Comparison of ENCODE assay signal across 9 cellular contexts in the genomic region with DNA sequence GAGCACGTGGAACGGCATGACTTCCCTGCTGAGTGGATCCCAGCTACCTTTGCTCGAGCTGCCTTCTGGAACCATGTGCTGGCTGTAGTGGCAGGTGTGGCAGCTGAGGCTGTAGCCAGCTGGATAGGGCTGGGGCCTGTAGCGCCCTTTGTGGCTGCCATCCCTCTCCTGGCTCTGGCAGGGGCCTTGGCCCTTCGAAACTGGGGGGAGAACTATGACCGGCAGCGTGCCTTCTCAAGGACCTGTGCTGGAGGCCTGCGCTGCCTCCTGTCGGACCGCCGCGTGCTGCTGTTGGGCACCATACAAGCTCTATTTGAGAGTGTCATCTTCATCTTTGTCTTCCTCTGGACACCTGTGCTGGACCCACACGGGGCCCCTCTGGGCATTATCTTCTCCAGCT. TPM values are rescaled to one million over a fixed set of nuclear protein-coding genes. Genes with fewer than 3 reads are reported as not detected.
DNase-seq lines count a peak whose midpoint lies in the region; ATAC-seq and TF ChIP-seq lines count a peak whose summit lies in the region.
"Had no signal": no experiment of that assay in that cellular context is flagged by ENCODE, and none has a peak within 500 bp of the region (broad histone marks: within the 10 kb centered on the region; RNA-seq: fewer than 3 reads in every experiment).

No MANE protein-coding gene starts in this region.

- DNase-seq in activated naive CD4-positive, alpha-beta T cell treated with anti-CD3 and anti-CD28 coated beads for 36 hours: no peak
- DNase-seq in activated naive CD4-positive, alpha-beta T cell treated with Interleukin-2 at 50 U/mL for 16 hours: no peak
- DNase-seq in activated CD8-positive, alpha-beta T cell treated with anti-CD3 and anti-CD28 coated beads, Interleukin-2, amount 10 ng/mL, durations not matched to agents 7 days and 5 days: no peak
- DNase-seq in lower leg skin (ENCODE audit: low spot score in 2 of 2) (no peak), thoracic aorta (ENCODE audit: low spot score) (no peak), NCI-H1105 treated with DMSO at 0.1 percent for 48 hours (lab: John Stamatoyannopoulos, UW) (no peak), HUDEP-2 (lab: John Stamatoyannopoulos, UW; ENCODE audit: unreplicated experiment in 76 of 76) (no peak)
- no peak for DNase-seq in activated CD8-positive, alpha-beta memory T cell treated with anti-CD3 and anti-CD28 coated beads for 24 hours
- DNase-seq: NCI-H226 had no signal

- no peak for TF ChIP-seq POLR2A in lower leg skin (IDR thresholded peaks at IDR 0.05)

- peaks cover 11% of the 10 kb centered on the region for H3K36me3 ChIP-seq in thoracic aorta

- ATAC-seq in activated CD8-positive, alpha-beta T cell treated with anti-CD3 and anti-CD28 coated beads, Interleukin-2, amount 10 ng/mL, durations not matched to agents 7 days and 5 days: no peak
- no peak for ATAC-seq in thoracic aorta (ENCODE audit: insufficient number of reproducible peaks, low FRiP score, low read depth)

- intact Hi-C loops in activated naive CD4-positive, alpha-beta T cell treated with anti-CD3 and anti-CD28 coated beads for 36 hours (cut with micrococcal nuclease): no loop called here
- intact Hi-C loops in lower leg skin (cut with DNase I; ENCODE audit: low total_unique reads): no loop called here

- POLR2A ChIA-PET in activated CD8-positive, alpha-beta T cell treated with anti-CD3 and anti-CD28 coated beads, Interleukin-2, amount 10 ng/mL, durations not matched to agents 7 days and 5 days (lab: Charles Lee): interaction anchor here (0.7 to 2.9 kb wide), 4 partner anchors 14 to 42 kb away, joined by 3 to 18 read pairs (median 4); a partner anchor contains a TSS

- peaks cover 40% of the 10 kb centered on the region for H3K4me1 Mint-ChIP-seq in activated naive CD4-positive, alpha-beta T cell treated with anti-CD3 and anti-CD28 coated beads for 36 hours (ENCODE audit: low read depth)
- peaks cover 55% of the 10 kb centered on the region for H3K4me1 Mint-ChIP-seq in activated CD8-positive, alpha-beta T cell treated with anti-CD3 and anti-CD28 coated beads, Interleukin-2, amount 10 ng/mL, durations not matched to agents 7 days and 5 days (ENCODE audit: low read depth)

- peak overlapping the region; percentile 97 for H3K4me3 Mint-ChIP-seq in activated naive CD4-positive, alpha-beta T cell treated with anti-CD3 and anti-CD28 coated beads for 36 hours
- peak overlapping the region; percentile 99 for H3K4me3 Mint-ChIP-seq in activated CD8-positive, alpha-beta T cell treated with anti-CD3 and anti-CD28 coated beads, Interleukin-2, amount 10 ng/mL, durations not matched to agents 7 days and 5 days

- 80 to 92% methylated on average over 9 to 13 of the region's 13 CpGs for WGBS in lower leg skin, 2 donors

- TF ChIP-seq CTCF in lower leg skin (IDR thresholded peaks at IDR 0.05) (no peak), thoracic aorta (IDR thresholded peaks at IDR 0.05) (no peak)

- H3K9me3 Mint-ChIP-seq in activated naive CD4-positive, alpha-beta T cell treated with anti-CD3 and anti-CD28 coated beads for 36 hours: no peaks in the 10 kb centered on the region
- H3K9me3 Mint-ChIP-seq in activated CD8-positive, alpha-beta T cell treated with anti-CD3 and anti-CD28 coated beads, Interleukin-2, amount 10 ng/mL, durations not matched to agents 7 days and 5 days (ENCODE audit: insufficient read depth): no peaks in the 10 kb centered on the region

- CTCF ChIA-PET in activated naive CD4-positive, alpha-beta T cell treated with anti-CD3 and anti-CD28 coated beads for 36 hours (lab: Charles Lee): interaction anchor here (0.6 to 11.3 kb wide), 5 partner anchors 11 to 58 kb away, joined by 3 to 178 read pairs (median 7); a partner anchor contains a TSS
- CTCF ChIA-PET in activated CD8-positive, alpha-beta T cell treated with anti-CD3 and anti-CD28 coated beads, Interleukin-2, amount 10 ng/mL, durations not matched to agents 7 days and 5 days (lab: Charles Lee): interaction anchor here (1.3 to 8.7 kb wide), 6 partner anchors 14 to 94 kb away, joined by 3 to 188 read pairs (median 8); a partner anchor contains a TSS

- no peaks in the 10 kb centered on the region for H3K27me3 ChIP-seq in thoracic aorta (replicated peaks; ENCODE audit: insufficient read depth)

- no peaks in the 10 kb centered on the region for H3K9me3 ChIP-seq in thoracic aorta

- H3K4me1 ChIP-seq in thoracic aorta (ENCODE audit: control insufficient read depth in 1 of 2, low read depth in 2 of 2): peaks cover 11 to 22% of the 10 kb centered on the region in 2 donors

- no peaks in the 10 kb centered on the region for H3K27me3 Mint-ChIP-seq in activated naive CD4-positive, alpha-beta T cell treated with anti-CD3 and anti-CD28 coated beads for 36 hours (ENCODE audit: low read depth)
- no peaks in the 10 kb centered on the region for H3K27me3 Mint-ChIP-seq in activated CD8-positive, alpha-beta T cell treated with anti-CD3 and anti-CD28 coated beads, Interleukin-2, amount 10 ng/mL, durations not matched to agents 7 days and 5 days (ENCODE audit: low read depth)

- H3K4me3 ChIP-seq in lower leg skin (ENCODE audit: low read depth, poor library complexity, severe bottlenecking) (peak overlapping the region; percentile 58), thoracic aorta (peak overlapping the region; percentile 96)

- H3K27ac Mint-ChIP-seq in activated naive CD4-positive, alpha-beta T cell treated with anti-CD3 and anti-CD28 coated beads for 36 hours: peak overlapping the region; percentile 87
- peak overlapping the region; percentile 94 for H3K27ac Mint-ChIP-seq in activated CD8-positive, alpha-beta T cell treated with anti-CD3 and anti-CD28 coated beads, Interleukin-2, amount 10 ng/mL, durations not matched to agents 7 days and 5 days

- H3K36me3 Mint-ChIP-seq in activated naive CD4-positive, alpha-beta T cell treated with anti-CD3 and anti-CD28 coated beads for 36 hours (ENCODE audit: low read depth): peaks cover 2% of the 10 kb centered on the region
- H3K36me3 Mint-ChIP-seq in activated CD8-positive, alpha-beta T cell treated with anti-CD3 and anti-CD28 coated beads, Interleukin-2, amount 10 ng/mL, durations not matched to agents 7 days and 5 days (ENCODE audit: low read depth): peaks cover 28% of the 10 kb centered on the region

- peak overlapping the region in 1 of 2 donors; percentile 83 for H3K27ac ChIP-seq in thoracic aorta

RNA-seq across cellular contexts. Expression of a gene that starts 14.8 kb away (rescaled TPM):
- 10 to 100 TPM; 53.3 to 54.2 TPM for total RNA-seq in activated naive CD4-positive, alpha-beta T cell treated with anti-CD3 and anti-CD28 coated beads for 36 hours
- 100 to 1,000 TPM; 126 TPM for total RNA-seq in activated CD8-positive, alpha-beta T cell treated with anti-CD3 and anti-CD28 coated beads, Interleukin-2, amount 10 ng/mL, durations not matched to agents 7 days and 5 days
- total RNA-seq in lower leg skin (10 to 100 TPM in 1 of 4 donors, 1 to 10 TPM in 3; 4.7 to 13.6 (median 5.8) TPM), thoracic aorta (under 1 TPM; 0.78 to 0.95 TPM)

RNA-seq across cellular contexts. Expression of a gene that starts 21.3 kb away (rescaled TPM):
- total RNA-seq in activated naive CD4-positive, alpha-beta T cell treated with anti-CD3 and anti-CD28 coated beads for 36 hours: 1 to 10 TPM; 4.0 to 4.6 TPM
- 10 to 100 TPM; 44.1 to 45.9 TPM for total RNA-seq in activated CD8-positive, alpha-beta T cell treated with anti-CD3 and anti-CD28 coated beads, Interleukin-2, amount 10 ng/mL, durations not matched to agents 7 days and 5 days
- total RNA-seq in lower leg skin (100 to 1,000 TPM; 160 to 207 (median 199) TPM), thoracic aorta (10 to 100 TPM; 25.7 to 37.5 TPM)

RNA-seq across cellular contexts. Expression of a gene that starts 42.0 kb away (rescaled TPM):
- 100 to 1,000 TPM; 376 to 383 TPM for total RNA-seq in activated naive CD4-positive, alpha-beta T cell treated with anti-CD3 and anti-CD28 coated beads for 36 hours
- 100 to 1,000 TPM; 292 to 307 TPM for total RNA-seq in activated CD8-positive, alpha-beta T cell treated with anti-CD3 and anti-CD28 coated beads, Interleukin-2, amount 10 ng/mL, durations not matched to agents 7 days and 5 days
- total RNA-seq in lower leg skin: 100 to 1,000 TPM; 522 to 562 (median 543) TPM
- 100 to 1,000 TPM; 305 to 445 TPM for total RNA-seq in thoracic aorta

RNA-seq across cellular contexts. Expression of a gene that starts 46.2 kb away (rescaled TPM):
- 10 to 100 TPM; 59.6 to 68.4 TPM for total RNA-seq in activated naive CD4-positive, alpha-beta T cell treated with anti-CD3 and anti-CD28 coated beads for 36 hours
- total RNA-seq in activated CD8-positive, alpha-beta T cell treated with anti-CD3 and anti-CD28 coated beads, Interleukin-2, amount 10 ng/mL, durations not matched to agents 7 days and 5 days: 10 to 100 TPM; 55.6 to 56.9 TPM
- total RNA-seq in lower leg skin (10 to 100 TPM; 39.2 to 53.5 (median 46.8) TPM), thoracic aorta (10 to 100 TPM; 23.4 to 49.4 TPM)

RNA-seq across cellular contexts. Expression of a gene that starts 46.2 kb away (rescaled TPM):
- total RNA-seq in activated naive CD4-positive, alpha-beta T cell treated with anti-CD3 and anti-CD28 coated beads for 36 hours: 10 to 100 TPM; 32.3 to 32.5 TPM
- total RNA-seq in activated CD8-positive, alpha-beta T cell treated with anti-CD3 and anti-CD28 coated beads, Interleukin-2, amount 10 ng/mL, durations not matched to agents 7 days and 5 days: 100 to 1,000 TPM; 500 to 503 TPM
- total RNA-seq in lower leg skin: 10 to 100 TPM in 1 of 4 donors, 1 to 10 TPM in 3; 6.5 to 13.2 (median 7.8) TPM
- 1 to 10 TPM; 2.1 to 8.3 TPM for total RNA-seq in thoracic aorta

Comparison
In these comparisons a context has a peak if more than half of its experiments do, and no peak if none do; other contexts are left out.
1. RNA of a gene that starts 21.3 kb away (total RNA-seq): 160 to 207 TPM in lower leg skin, 44.1 to 45.9 TPM in activated CD8-positive, alpha-beta T cell treated with anti-CD3 and anti-CD28 coated beads, Interleukin-2, amount 10 ng/mL, durations not matched to agents 7 days and 5 days and 25.7 to 37.5 TPM in thoracic aorta; 4.0 to 4.6 TPM in activated naive CD4-positive, alpha-beta T cell treated with anti-CD3 and anti-CD28 coated beads for 36 hours; every median in the first group is over 4 times any median in the second.